Comparison of ENCODE assay signal across 9 cellular contexts in the genomic region with DNA sequence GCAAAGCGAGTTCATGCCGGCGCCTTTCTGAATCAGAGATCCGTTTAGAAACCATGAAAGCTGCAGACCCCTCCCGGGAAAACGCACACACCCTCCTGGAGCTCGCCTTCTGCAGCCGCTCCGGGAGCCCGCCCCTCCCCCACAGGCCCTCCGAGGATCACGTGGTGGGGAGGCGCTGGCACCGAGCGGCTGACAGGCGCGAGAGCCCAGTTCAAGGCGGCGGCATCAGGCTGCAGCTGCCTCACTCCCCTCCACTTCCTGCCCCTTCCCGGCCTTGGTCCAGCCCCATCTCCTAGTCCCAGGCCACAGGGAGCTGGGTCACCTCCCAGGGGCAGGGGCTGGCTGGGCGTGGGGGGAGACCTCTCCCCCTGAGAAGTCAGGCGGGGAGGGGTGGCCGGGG. TPM values are rescaled to one million over a fixed set of nuclear protein-coding genes. Genes with fewer than 3 reads are reported as not detected.
A peak's percentile ranks its signal among the peaks of the same experiment; 100 is the strongest.
DNase-seq lines count a peak whose midpoint lies in the region; ATAC-seq, FAIRE-seq and TF ChIP-seq lines count a peak whose summit lies in the region.
"Not testable (repeated sequence)": the region's sequence is repeated elsewhere in the genome, so short reads cannot be mapped to it uniquely, and the experiment has no call there.
"Had no signal": no experiment of that assay in that cellular context is flagged by ENCODE, and none has a peak within 500 bp of the region (broad histone marks: within the 10 kb centered on the region; RNA-seq: fewer than 3 reads in every experiment).

No MANE protein-coding gene starts in this region.

- intact Hi-C loops in OCI-LY7 (cut with micrococcal nuclease; ENCODE audit: unreplicated experiment); lower lobe of right lung (cut with DNase I); sigmoid colon (cut with DNase I): not testable (repeated sequence)
- intact Hi-C loops in heart left ventricle (cut with DNase I), result loop anchor here in 1 of 10 donors (10.0 kb wide), 1 partner anchor 94 kb away; a partner anchor contains a TSS

- H2AFZ ChIP-seq in OCI-LY7 (ENCODE audit: low read length); keratinocyte (ENCODE audit: control insufficient read depth, low read length): not testable (repeated sequence)

- H3K9me1 ChIP-seq in keratinocyte (ENCODE audit: control insufficient read depth, extremely low read depth, insufficient read depth, low read length), result not testable (repeated sequence)

- H3K27ac ChIP-seq in A549; OCI-LY7 (ENCODE audit: low read depth, low read length, poor library complexity, severe bottlenecking); foreskin keratinocyte; keratinocyte (ENCODE audit: control insufficient read depth, insufficient read depth, low read length); lower lobe of right lung: not testable (repeated sequence)
- H3K27ac ChIP-seq in heart left ventricle (peak overlapping the region in 1 of 12 donors; percentile 24), sigmoid colon (peak overlapping the region in 2 of 4 donors; percentile 49 to 89)

- POLR2A ChIA-PET in A549 (lab: Yijun Ruan, JAX); OCI-LY7 (lab: Charles Lee): not testable (repeated sequence)

- H3K4me1 ChIP-seq in A549; OCI-LY7 (ENCODE audit: insufficient read depth, low read length, poor library complexity, severe bottlenecking); foreskin keratinocyte; heart left ventricle; keratinocyte (ENCODE audit: control insufficient read depth, extremely low read depth, insufficient read depth, low read length); lower lobe of right lung; sigmoid colon: not testable (repeated sequence)

- not testable (repeated sequence) for TF ChIP-seq CTCF in A549 (IDR thresholded peaks at IDR 0.05); OCI-LY7 (conservative IDR thresholded peaks at IDR 0.05; ENCODE audit: low read length); foreskin keratinocyte (conservative IDR thresholded peaks at IDR 0.05); heart left ventricle (IDR thresholded peaks at IDR 0.05); keratinocyte (optimal IDR thresholded peaks at IDR 0.05 in 1 of 3, IDR thresholded peaks at IDR 0.05 in 1 of 3, conservative IDR thresholded peaks at IDR 0.05 in 1 of 3; ENCODE audit: extremely low read depth in 1 of 3, insufficient read depth in 2 of 3, low read length in 3 of 3); lower lobe of right lung (IDR thresholded peaks at IDR 0.05); sigmoid colon (IDR thresholded peaks at IDR 0.05)

- H3K4me3 ChIP-seq in A549; OCI-LY7 (ENCODE audit: low read depth, low read length, poor library complexity, severe bottlenecking); keratinocyte (ENCODE audit: control insufficient read depth in 2 of 3, extremely low read depth in 1 of 3, insufficient read depth in 2 of 3, low read depth in 1 of 3, low read length in 3 of 3); lower lobe of right lung; sigmoid colon: not testable (repeated sequence)
- H3K4me3 ChIP-seq in heart left ventricle, result peak overlapping the region in 2 of 12 donors; percentile 10 to 14

- FAIRE-seq in A549 (lab: Jason Lieb, UNC) (peak; percentile 70), keratinocyte (lab: Jason Lieb, UNC) (peak; percentile 57)

- not testable (repeated sequence) for BruUV-seq in OCI-LY7 (replicated peaks; lab: Mats Ljungman, UMichigan)

- WGBS in A549 (ENCODE audit: missing lambda C conversion rate), result 0% methylated on average over 3 of the region's 23 CpGs
- WGBS in heart left ventricle, 4 donors, result 0 to 1% methylated on average over 2 to 16 of the region's 23 CpGs; no CpG with 5 or more reads in 2 of the 4 donors
- 2% methylated on average over 19 of the region's 23 CpGs; no CpG with 5 or more reads in 1 of the 2 donors for WGBS in sigmoid colon, 2 donors

- not testable (repeated sequence) for H4K20me1 ChIP-seq in OCI-LY7 (ENCODE audit: insufficient read depth, low read length); keratinocyte (ENCODE audit: control insufficient read depth, extremely low read depth, insufficient read depth, low read length)

- H3K9ac ChIP-seq in keratinocyte (ENCODE audit: control insufficient read depth, extremely low read depth, insufficient read depth, low read length), result not testable (repeated sequence)

- not testable (repeated sequence) for H3K36me3 ChIP-seq in OCI-LY7 (ENCODE audit: insufficient read depth, low read length); heart left ventricle; keratinocyte (ENCODE audit: control insufficient read depth in 2 of 2, extremely low read depth in 1 of 2, insufficient read depth in 2 of 2, low read length in 2 of 2); lower lobe of right lung; sigmoid colon

- ATAC-seq in A549, result peak; percentile 9 to 42; a peak in 3 of 6 replicates
- ATAC-seq in foreskin keratinocyte, result peak; percentile 19
- ATAC-seq in heart left ventricle, result peak in 3 of 4 donors; percentile 16 to 65 (median 43)
- peak; percentile 29 to 56 for ATAC-seq in lower lobe of right lung

- not testable (repeated sequence) for H3K9me3 ChIP-seq in A549; OCI-LY7 (ENCODE audit: low read length); heart left ventricle; keratinocyte (ENCODE audit: control insufficient read depth, low read depth, low read length); lower lobe of right lung; sigmoid colon

- CTCF ChIA-PET in A549 (lab: Yijun Ruan, JAX); OCI-LY7 (lab: Charles Lee; ENCODE audit: unreplicated experiment): not testable (repeated sequence)

- not testable (repeated sequence) for H3K79me2 ChIP-seq in OCI-LY7 (ENCODE audit: insufficient read depth, low read depth, low read length); keratinocyte (ENCODE audit: control insufficient read depth, insufficient read depth, low read length)

- TF ChIP-seq RAD21 in A549 (conservative IDR thresholded peaks at IDR 0.05 in 1 of 2, IDR thresholded peaks at IDR 0.05 in 1 of 2), result not testable (repeated sequence)

- H3K4me2 ChIP-seq in A549, result 0 out of 3 replicates have a peak overlapping the region, but pooled peaks have one; percentile 36
- H3K4me2 ChIP-seq in OCI-LY7 (ENCODE audit: low read length), result peak overlapping the region; percentile 26; the same call in 1 of the 2 replicates
- H3K4me2 ChIP-seq in keratinocyte (ENCODE audit: control insufficient read depth, extremely low read depth, insufficient read depth, low read depth, low read length), result not testable (repeated sequence)

- not testable (repeated sequence) for H3K9me2 ChIP-seq in OCI-LY7 (ENCODE audit: insufficient read depth, low read length)

- not testable (repeated sequence) for TF ChIP-seq EP300 in A549 (IDR thresholded peaks at IDR 0.05); sigmoid colon (IDR thresholded peaks at IDR 0.05)

- not testable (repeated sequence) for H3K27me3 ChIP-seq in foreskin keratinocyte; heart left ventricle; keratinocyte (ENCODE audit: control insufficient read depth, extremely low read depth, insufficient read depth, low read length); lower lobe of right lung (ENCODE audit: low read depth); sigmoid colon

- dilution Hi-C loops in keratinocyte (cut with MboI; ENCODE audit: extremely low pct_ligation_motif_present, low sequenced_read_pairs), result not testable (repeated sequence)

- not testable (repeated sequence) for TF ChIP-seq POLR2A in A549 (IDR thresholded peaks at IDR 0.05; ENCODE audit: low read length); heart left ventricle (IDR thresholded peaks at IDR 0.05); sigmoid colon (IDR thresholded peaks at IDR 0.05)

- not testable (repeated sequence) for DNase-seq in A549 (ENCODE audit: low read depth in 1 of 2, low spot score in 1 of 2); OCI-LY7 (ENCODE audit: low spot score); foreskin keratinocyte; heart left ventricle; keratinocyte (ENCODE audit: low read depth, low spot score)
- peak; percentile 45 for DNase-seq in activated CD8-positive, alpha-beta memory T cell treated with anti-CD3 and anti-CD28 coated beads, Interleukin-2, amount 50 U/mL, for 48 hours
- peak; percentile 56 for DNase-seq in lower lobe of right lung
- peak; percentile 78 for DNase-seq in sigmoid colon

RNA-seq across cellular contexts. Expression of a gene that starts 2.1 kb away (rescaled TPM):
- 1.0 and 1.2 TPM in 2 replicates for polyA plus RNA-seq in A549 (2011; rRNA removed)
- polyA plus RNA-seq in A549 (2012; cell fraction: cytosol; rRNA removed), result 1.1 and 1.3 TPM in 2 replicates
- polyA plus RNA-seq in A549 (2012; cell fraction: nucleus; rRNA removed), result 2.4 and 3.6 TPM in 2 replicates
- 1.2 to 1.5 TPM (median 1.4 TPM) in 3 replicates for polyA plus RNA-seq in A549 (2017; fragmentation: RNase III; extraction: RNeasy Plus Mini Kit Qiagen cat#74134 plus additional on column Dnase treatment)
- 1.8 and 2.6 TPM in 2 replicates for polyA minus RNA-seq in A549 (2011; rRNA and poly(A)+ RNA removed)
- total RNA-seq in OCI-LY7 (2014; rRNA removed; shearing (Covaris generic)), result not detected in 2 replicates
- not detected in 2 replicates for total RNA-seq in OCI-LY7 (2022)
- 0.14 and 0.44 TPM in 2 replicates for total RNA-seq in foreskin keratinocyte
- 0.04 and 0.16 TPM in 2 replicates for polyA plus RNA-seq in foreskin keratinocyte
- 10 to 100 TPM in 8 of 9 donors, 1 to 10 TPM in 1; 7.5 to 31.2 (median 15.8) TPM for total RNA-seq in heart left ventricle
- polyA plus RNA-seq in heart left ventricle, result 10 to 100 TPM in 1 of 2 donors, 1 to 10 TPM in 1; 9.5 to 10.4 TPM
- polyA plus RNA-seq in keratinocyte, result 0.88 to 2.5 TPM (median 1.1 TPM) in 3 replicates
- polyA plus RNA-seq in keratinocyte (2011; ENCODE audit: low read depth), result 1.4 TPM
- polyA plus RNA-seq in keratinocyte (2011; cell fraction: cytosol; rRNA removed), result 1.5 and 2.7 TPM in 2 replicates
- polyA plus RNA-seq in keratinocyte (2011; cell fraction: nucleus; rRNA removed), result 3.6 and 4.5 TPM in 2 replicates
- polyA plus RNA-seq in keratinocyte (2012; ENCODE audit: low replicate concordance), result 1.6 and 2.7 TPM in 2 replicates
- 1.9 to 4.3 TPM (median 2.6 TPM) in 3 replicates for polyA minus RNA-seq in keratinocyte
- 5.9 TPM for polyA minus RNA-seq in keratinocyte (2011; cell fraction: cytosol; rRNA and poly(A)+ RNA removed)
- 4.0 and 4.1 TPM in 2 replicates for polyA minus RNA-seq in keratinocyte (2011; cell fraction: nucleus; rRNA and poly(A)+ RNA removed)
- 16.2 TPM for total RNA-seq in lower lobe of right lung
- total RNA-seq in sigmoid colon, result 10 to 100 TPM in 1 of 4 donors, 1 to 10 TPM in 3; 7.1 to 15.5 (median 7.6) TPM
- 1 to 10 TPM in 2 of 3 donors, under 1 TPM in 1; 0.60 to 3.2 (median 2.6) TPM for polyA plus RNA-seq in sigmoid colon
- total RNA-seq: LHCN-M2 had no signal
